ENCODE assay signal across 3 cellular contexts in genomic region chr19:1827566-1828278, GRCh38.
TF ChIP-seq lines count a peak whose summit lies in the region.

No MANE protein-coding gene starts in this region.

TF ChIP-seq in GM23338, 12 proteins besides CTCF, POLR2A, EP300 and RAD21 (continues in another document):
- no peak for TF ChIP-seq CREB1 (CRISPR knock-in tag; IDR thresholded peaks at IDR 0.05; ENCODE audit: low read depth)
- TF ChIP-seq POLR2AphosphoS5 (IDR thresholded peaks at IDR 0.05; ENCODE audit: low read depth): no peak
- TF ChIP-seq EZH2 (IDR thresholded peaks at IDR 0.05; ENCODE audit: low read depth, unreplicated experiment): no peak
- TF ChIP-seq ETS1 (IDR thresholded peaks at IDR 0.05): no peak
- no peak for TF ChIP-seq JUNB (IDR thresholded peaks at IDR 0.05; ENCODE audit: unreplicated experiment)
- no peak for TF ChIP-seq ZNF331 (CRISPR knock-in tag; IDR thresholded peaks at IDR 0.05; ENCODE audit: low read depth)
- no peak for TF ChIP-seq NANOG (IDR thresholded peaks at IDR 0.05; ENCODE audit: borderline replicate concordance)
- TF ChIP-seq STAT1 (IDR thresholded peaks at IDR 0.05; ENCODE audit: unreplicated experiment): no peak

TF ChIP-seq in IMR-90, 13 proteins besides CTCF, POLR2A, EP300 and RAD21:
- TF ChIP-seq USF2 (IDR thresholded peaks at IDR 0.05; ENCODE audit: low read depth, low read length) (no peak), NFE2L2 (IDR thresholded peaks at IDR 0.05; ENCODE audit: low read depth, low read length) (no peak)

TF ChIP-seq in endothelial cell of umbilical vein, 7 proteins besides CTCF, POLR2A, EP300 and RAD21:
- TF ChIP-seq MYC (IDR thresholded peaks at IDR 0.05; ENCODE audit: low read depth, low read length) (no peak), FOS (IDR thresholded peaks at IDR 0.05; ENCODE audit: borderline replicate concordance, insufficient read depth, low read length) (no peak), POLR2AphosphoS5 (IDR thresholded peaks at IDR 0.05; ENCODE audit: insufficient read depth, low read depth, low read length) (no peak), EZH2 (IDR thresholded peaks at IDR 0.05; ENCODE audit: borderline replicate concordance, low read depth, low read length, severe bottlenecking) (no peak), JUN (IDR thresholded peaks at IDR 0.05; ENCODE audit: borderline replicate concordance, insufficient read depth, insufficient read length, low read depth) (no peak), GATA2 (IDR thresholded peaks at IDR 0.05; ENCODE audit: insufficient read depth, insufficient read length, low read depth, low read length) (no peak)
- TF ChIP-seq, protein P1, sequence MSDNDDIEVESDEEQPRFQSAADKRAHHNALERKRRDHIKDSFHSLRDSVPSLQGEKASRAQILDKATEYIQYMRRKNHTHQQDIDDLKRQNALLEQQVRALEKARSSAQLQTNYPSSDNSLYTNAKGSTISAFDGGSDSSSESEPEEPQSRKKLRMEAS (IDR thresholded peaks at IDR 0.05; ENCODE audit: insufficient read depth, insufficient read length): no peak
TF ChIP-seq in endothelial cell of umbilical vein: peak in this region for 0.
